Comparison of ENCODE assay signal across 9 cellular contexts in genomic region chr5:165457854-165458481, GRCh38.
DNase-seq lines count a peak whose midpoint lies in the region; ATAC-seq and TF ChIP-seq lines count a peak whose summit lies in the region.
"Had no signal": no experiment of that assay in that cellular context is flagged by ENCODE, and none has a peak within 500 bp of the region (broad histone marks: within the 10 kb centered on the region; RNA-seq: fewer than 3 reads in every experiment).

No MANE protein-coding gene starts in this region.

- no peak for ATAC-seq in left cardiac atrium
- ATAC-seq: HCT116 had no signal

- intact Hi-C loops in Calu3 (cut with micrococcal nuclease; ENCODE audit: unreplicated experiment), result loop anchor here (2.0 kb wide), 1 partner anchor 231 kb away; no protein-coding TSS in a partner anchor
- intact Hi-C loops in left cardiac atrium (cut with DNase I), result no loop called here

- H3K27ac Mint-ChIP-seq in Calu3 (ENCODE audit: unreplicated experiment), result no peak overlapping the region

- CTCF ChIA-PET in Calu3 (lab: Charles Lee), result interaction anchor here (1.4 kb wide), 1 partner anchor 230 kb away, joined by 5 read pairs; no protein-coding TSS in a partner anchor

- peaks cover 8% of the 10 kb centered on the region for H3K4me1 Mint-ChIP-seq in Calu3 (ENCODE audit: low read depth, unreplicated experiment)

- no peaks in the 10 kb centered on the region for H3K27me3 Mint-ChIP-seq in Calu3 (ENCODE audit: unreplicated experiment)

- BruUV-seq in Calu3 (replicated peaks; lab: Mats Ljungman, UMichigan), result no TSS peak

- TF ChIP-seq CTCF in Calu3 (IDR thresholded peaks at IDR 0.05; ENCODE audit: unreplicated experiment), result no peak

- peaks cover 4% of the 10 kb centered on the region for H3K9me3 Mint-ChIP-seq in Calu3 (ENCODE audit: low read depth, unreplicated experiment)

- no peak overlapping the region for H3K4me3 Mint-ChIP-seq in Calu3 (ENCODE audit: low read depth, unreplicated experiment)

- no peaks in the 10 kb centered on the region for H3K36me3 Mint-ChIP-seq in Calu3 (ENCODE audit: insufficient read depth, unreplicated experiment)

- DNase-seq in Calu3 (peak; percentile 42), HT1080 (ENCODE audit: low read depth) (peak; percentile 40), SW480 (ENCODE audit: low spot score) (peak; percentile 40), kidney glomerular epithelial cell (lab: John Stamatoyannopoulos, UW) (peak; percentile 34), UCSD-AML1 (lab: John Stamatoyannopoulos, UW; ENCODE audit: unreplicated experiment) (no peak), T1000 (lab: John Stamatoyannopoulos, UW) (no peak), left cardiac atrium (no peak)
- DNase-seq in activated CD8-positive, alpha-beta memory T cell treated with anti-CD3 and anti-CD28 coated beads, Interleukin-2, amount 50 U/mL, for 4 hours, result no peak

Comparison
In these comparisons a context has a peak if more than half of its experiments do, and no peak if none do; other contexts are left out.
1. DNase-seq: peak in Calu3 (single experiment), HT1080 (single experiment), SW480 (single experiment) and kidney glomerular epithelial cell (single experiment); none in UCSD-AML1 (single experiment), activated CD8-positive, alpha-beta memory T cell treated with anti-CD3 and anti-CD28 coated beads, Interleukin-2, amount 50 U/mL, for 4 hours (single experiment), T1000 (single experiment) and left cardiac atrium (single experiment).